8 cellular contexts compared by ENCODE assay signal in the genomic region with DNA sequence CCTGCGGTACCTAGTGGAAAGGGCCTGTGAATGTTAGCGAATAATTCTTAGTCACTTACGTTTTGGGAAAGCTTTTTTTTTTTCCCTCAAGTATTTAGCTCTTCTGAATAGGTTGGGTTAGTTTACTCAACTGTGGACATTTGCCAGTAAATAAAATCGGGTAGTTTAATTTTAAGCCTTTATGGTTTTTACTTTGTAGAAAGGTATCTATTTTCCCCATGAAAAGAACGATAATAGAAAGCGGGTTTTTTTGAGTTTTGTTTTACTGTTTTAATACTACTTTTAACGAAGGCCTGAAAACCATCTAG. TPM values are rescaled to one million over a fixed set of nuclear protein-coding genes. Genes with fewer than 3 reads are reported as not detected.
DNase-seq lines count a peak whose midpoint lies in the region; ATAC-seq and TF ChIP-seq lines count a peak whose summit lies in the region.

No MANE protein-coding gene starts in this region.

- no TSS peak for BruUV-seq in Calu3 (replicated peaks; lab: Mats Ljungman, UMichigan)

- H3K9me3 ChIP-seq in SJCRH30 (replicated peaks): no peaks in the 10 kb centered on the region
- H3K9me3 ChIP-seq in esophagus squamous epithelium: no peaks in the 10 kb centered on the region

- CTCF ChIA-PET in Calu3 (lab: Charles Lee): interaction anchor here (1.2 kb wide), 1 partner anchor 19 kb away, joined by 4 read pairs; no protein-coding TSS in a partner anchor

- TF ChIP-seq POLR2A in esophagus squamous epithelium (IDR thresholded peaks at IDR 0.05): no peak

- H3K9me3 Mint-ChIP-seq in Calu3 (ENCODE audit: low read depth, unreplicated experiment): no peaks in the 10 kb centered on the region
- H3K9me3 Mint-ChIP-seq in progenitor cell of endocrine pancreas (ENCODE audit: low read depth): no peaks in the 10 kb centered on the region

- H3K36me3 Mint-ChIP-seq in Calu3 (ENCODE audit: insufficient read depth, unreplicated experiment) (peaks cover 67% of the 10 kb centered on the region), progenitor cell of endocrine pancreas (ENCODE audit: insufficient read depth) (peaks cover 9% of the 10 kb centered on the region)

- H3K4me1 ChIP-seq in SJCRH30: no peaks in the 10 kb centered on the region
- peaks cover 25 to 71% (median 64%) of the 10 kb centered on the region in 3 donors for H3K4me1 ChIP-seq in esophagus squamous epithelium

- intact Hi-C loops in Calu3 (cut with micrococcal nuclease; ENCODE audit: unreplicated experiment): no loop called here
- intact Hi-C loops in esophagus squamous epithelium (cut with DNase I): no loop called here

- peak overlapping the region; percentile 65 for H3K4me3 ChIP-seq in SJCRH30
- peak overlapping the region; percentile 71 to 100 (median 98) for H3K4me3 ChIP-seq in esophagus squamous epithelium

- H3K27me3 ChIP-seq in SJCRH30 (no peaks in the 10 kb centered on the region), esophagus squamous epithelium (no peaks in the 10 kb centered on the region)

- H3K27ac Mint-ChIP-seq in Calu3 (ENCODE audit: unreplicated experiment) (peak overlapping the region; percentile 82), progenitor cell of endocrine pancreas (peak overlapping the region; percentile 98)

- no peak for TF ChIP-seq CTCF in Calu3 (IDR thresholded peaks at IDR 0.05; ENCODE audit: unreplicated experiment)
- no peak for TF ChIP-seq CTCF in esophagus squamous epithelium (IDR thresholded peaks at IDR 0.05)
- no peak for TF ChIP-seq CTCF in progenitor cell of endocrine pancreas (IDR thresholded peaks at IDR 0.05; ENCODE audit: unreplicated experiment)

- DNase-seq in Calu3: no peak
- no peak for DNase-seq in SJCRH30
- DNase-seq in esophagus squamous epithelium (lab: John Stamatoyannopoulos, UW): no peak
- no peak for DNase-seq in progenitor cell of endocrine pancreas (ENCODE audit: low spot score, unreplicated experiment)
- DNase-seq in NCI-H774 (lab: John Stamatoyannopoulos, UW): no peak
- DNase-seq in NCI-H2227 treated with DMSO at 0.1 percent for 48 hours (lab: John Stamatoyannopoulos, UW): no peak
- DNase-seq in retina: no peak

- H3K4me3 Mint-ChIP-seq in Calu3 (ENCODE audit: low read depth, unreplicated experiment): peak overlapping the region; percentile 92
- peak overlapping the region; percentile 88 for H3K4me3 Mint-ChIP-seq in progenitor cell of endocrine pancreas (ENCODE audit: low read depth)

- no peak for ATAC-seq in HG03175 (IDR thresholded peaks at IDR 0.05; ENCODE audit: unreplicated experiment)

- H3K27ac ChIP-seq in SJCRH30 (no peak overlapping the region; the same call in 1 of the 2 replicates), esophagus squamous epithelium (peak overlapping the region; percentile 96 to 100 (median 100))

- H3K4me1 Mint-ChIP-seq in Calu3 (ENCODE audit: low read depth, unreplicated experiment) (peaks cover 30% of the 10 kb centered on the region), progenitor cell of endocrine pancreas (ENCODE audit: low read depth) (peaks cover 42% of the 10 kb centered on the region)

- no peaks in the 10 kb centered on the region for H3K27me3 Mint-ChIP-seq in Calu3 (ENCODE audit: unreplicated experiment)
- no peaks in the 10 kb centered on the region for H3K27me3 Mint-ChIP-seq in progenitor cell of endocrine pancreas

- H3K36me3 ChIP-seq in SJCRH30 (peaks cover 11% of the 10 kb centered on the region; the same call in 1 of the 2 replicates), esophagus squamous epithelium (no peaks in the 10 kb centered on the region)

- WGBS in esophagus squamous epithelium, 2 donors: 1 to 3% methylated on average over 7 of the region's 7 CpGs

RNA-seq across cellular contexts. Expression of gene YY1, which starts 1.7 kb away (rescaled TPM):
- total RNA-seq in Calu3 (2022): 99.0 and 100.0 TPM in 2 replicates
- total RNA-seq in SJCRH30 (2014; rRNA removed; shearing (Covaris generic)): 58.6 and 60.9 TPM in 2 replicates
- 10 to 100 TPM; 30.6 to 46.5 (median 33.5) TPM for total RNA-seq in esophagus squamous epithelium
- total RNA-seq in progenitor cell of endocrine pancreas: 86.6 and 90.2 TPM in 2 replicates
